13 cellular contexts compared by ENCODE assay signal in the genomic region with DNA sequence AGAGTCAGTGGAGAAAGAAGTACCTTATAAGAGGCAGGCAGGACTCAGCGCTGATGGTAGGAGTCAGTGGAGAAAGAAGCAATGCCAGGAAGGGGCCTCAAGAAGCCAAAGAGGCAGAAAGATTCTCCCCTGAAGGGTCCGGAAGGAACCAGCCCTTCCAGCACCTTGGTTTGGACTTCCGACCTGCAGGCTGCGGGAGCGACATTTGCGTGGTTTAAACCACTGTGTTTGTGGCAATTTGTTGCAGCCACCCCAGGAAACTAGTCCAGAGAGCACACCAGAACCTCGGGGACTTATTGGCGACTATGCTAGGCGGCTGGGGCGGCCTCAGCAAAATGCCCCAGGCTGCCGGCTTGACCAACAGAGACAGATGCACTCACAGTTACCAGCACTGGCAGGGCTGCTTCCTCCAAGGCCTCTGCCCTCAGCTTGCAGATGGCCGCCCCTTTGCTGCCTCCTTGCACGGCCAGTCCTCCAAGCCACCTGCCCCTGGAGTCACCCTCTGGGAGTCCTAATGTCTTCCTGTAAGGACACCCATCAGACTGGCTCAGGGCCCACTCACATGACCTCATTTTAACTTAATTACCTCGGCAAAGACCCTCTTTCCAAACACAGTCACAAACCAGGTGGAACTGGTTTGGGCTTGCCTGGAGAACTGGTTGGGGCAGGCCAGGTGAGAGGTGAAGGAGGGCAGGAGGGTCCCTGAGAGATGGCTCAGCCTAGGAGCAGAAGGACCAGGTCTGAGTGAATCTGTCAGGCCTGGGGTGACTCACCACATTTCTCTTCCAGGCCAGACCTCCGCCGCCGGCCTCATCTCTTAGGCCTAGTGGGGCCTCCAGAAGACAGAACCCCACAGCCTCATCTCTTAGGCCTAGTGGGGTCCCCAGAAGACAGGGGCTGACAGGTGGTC. TPM values are rescaled to one million over a fixed set of nuclear protein-coding genes. Genes with fewer than 3 reads are reported as not detected.
DNase-seq lines count a peak whose midpoint lies in the region; ATAC-seq and TF ChIP-seq lines count a peak whose summit lies in the region.
"Had no signal": no experiment of that assay in that cellular context is flagged by ENCODE, and none has a peak within 500 bp of the region (broad histone marks: within the 10 kb centered on the region; RNA-seq: fewer than 3 reads in every experiment).

No MANE protein-coding gene starts in this region.

- TF ChIP-seq CTCF in C4-2B (conservative IDR thresholded peaks at IDR 0.05) (no peak), mucosa of descending colon (IDR thresholded peaks at IDR 0.05) (no peak)

- H3K4me3 ChIP-seq in mucosa of descending colon: no peak overlapping the region
- no peak overlapping the region for H3K4me3 ChIP-seq in CD8-positive, alpha-beta memory T cell (ENCODE audit: low read length)
- H3K4me3 ChIP-seq: cardiac muscle cell, heart left ventricle had no signal

- H3K4me1 ChIP-seq in mucosa of descending colon (ENCODE audit: low read depth): peaks cover 60% of the 10 kb centered on the region
- peaks cover 46% of the 10 kb centered on the region for H3K4me1 ChIP-seq in CD8-positive, alpha-beta memory T cell (ENCODE audit: insufficient read depth, low read length)
- H3K4me1 ChIP-seq: parathyroid adenoma had no signal

- peak overlapping the region in 1 of 7 donors; percentile 56 for H3K4me3 Mint-ChIP-seq in CD8-positive, alpha-beta memory T cell

- ATAC-seq in mucosa of descending colon: no peak
- ATAC-seq: heart left ventricle had no signal

- POLR2A ChIA-PET in HEK293T (lab: Yijun Ruan, JAX): no interaction called here
- POLR2A ChIA-PET in CD8-positive, alpha-beta memory T cell (lab: Charles Lee): no interaction called here

- no peaks in the 10 kb centered on the region for H3K36me3 ChIP-seq in mucosa of descending colon (ENCODE audit: low read depth)
- no peaks in the 10 kb centered on the region for H3K36me3 ChIP-seq in CD8-positive, alpha-beta memory T cell (ENCODE audit: insufficient read depth, low read length)
- H3K36me3 ChIP-seq: cardiac muscle cell, heart left ventricle had no signal

- no peaks in the 10 kb centered on the region for H3K9me3 Mint-ChIP-seq in CD8-positive, alpha-beta memory T cell

- H3K36me3 Mint-ChIP-seq in CD8-positive, alpha-beta memory T cell: no peaks in the 10 kb centered on the region

- no peak overlapping the region for H3K27ac Mint-ChIP-seq in CD8-positive, alpha-beta memory T cell

- intact Hi-C loops in mucosa of descending colon (cut with DNase I, micrococcal nuclease): loop anchor here in 1 of 2 donors (10.0 kb wide), 1 partner anchor 96 kb away; no protein-coding TSS in a partner anchor

- DNase-seq in HK-2 (ENCODE audit: unreplicated experiment) (peak; percentile 29), amniotic epithelial cell (ENCODE audit: low read depth) (peak; percentile 59), mucosa of descending colon (peak; percentile 40 to 52 (median 52)), HEK293T (ENCODE audit: extremely low spot score) (no peak), GOT3 (lab: John Stamatoyannopoulos, UW) (no peak), foreskin melanocyte (no peak)
- DNase-seq in CD8-positive, alpha-beta memory T cell: no peak
- DNase-seq: activated CD4-positive, alpha-beta T cell treated with anti-CD3 and anti-CD28 coated beads, Interleukin-2, amount 50 U/mL, for 4 hours; DMS153 had no signal

- no peaks in the 10 kb centered on the region for H3K27me3 ChIP-seq in CD8-positive, alpha-beta memory T cell (ENCODE audit: insufficient read depth, low read length, poor library complexity, severe bottlenecking)
- H3K27me3 ChIP-seq: cardiac muscle cell, heart left ventricle had no signal

- peaks cover 14 to 20% (median 19%) of the 10 kb centered on the region in 3 donors for H3K4me1 Mint-ChIP-seq in CD8-positive, alpha-beta memory T cell

- H3K27me3 Mint-ChIP-seq in CD8-positive, alpha-beta memory T cell: peaks cover 3 to 4% of the 10 kb centered on the region in 2 donors

- no peaks in the 10 kb centered on the region for H3K9me3 ChIP-seq in mucosa of descending colon
- H3K9me3 ChIP-seq in CD8-positive, alpha-beta memory T cell (ENCODE audit: low read length): no peaks in the 10 kb centered on the region
- H3K9me3 ChIP-seq: heart left ventricle had no signal

- CTCF ChIA-PET in HEK293T (lab: Yijun Ruan, JAX): no interaction called here
- CTCF ChIA-PET in CD8-positive, alpha-beta memory T cell (lab: Charles Lee): no interaction called here

- H3K27ac ChIP-seq in C4-2B: peak overlapping the region; percentile 83
- no peak overlapping the region for H3K27ac ChIP-seq in CD8-positive, alpha-beta memory T cell (ENCODE audit: low read depth, low read length)
- H3K27ac ChIP-seq: cardiac muscle cell, parathyroid adenoma had no signal

TF ChIP-seq in HEK293T, 16 proteins besides CTCF, POLR2A, EP300 and RAD21:
- TF ChIP-seq ELF4 (IDR thresholded peaks at IDR 0.05) (no peak), NFRKB (IDR thresholded peaks at IDR 0.05) (no peak), HDGF (IDR thresholded peaks at IDR 0.05; ENCODE audit: borderline replicate concordance) (no peak), BHLHE40 (IDR thresholded peaks at IDR 0.05; ENCODE audit: borderline replicate concordance) (no peak), L3MBTL2 (conservative IDR thresholded peaks at IDR 0.05) (no peak), FOXK2 (IDR thresholded peaks at IDR 0.05) (no peak), SP1 (IDR thresholded peaks at IDR 0.05) (no peak), FOXM1 (IDR thresholded peaks at IDR 0.05; ENCODE audit: borderline replicate concordance) (no peak), CTBP1 (IDR thresholded peaks at IDR 0.05; ENCODE audit: borderline replicate concordance) (no peak), ZNF384 (IDR thresholded peaks at IDR 0.05) (no peak), TARDBP (IDR thresholded peaks at IDR 0.05) (no peak), ARNT (IDR thresholded peaks at IDR 0.05) (no peak), SUZ12 (IDR thresholded peaks at IDR 0.05) (no peak), LEF1 (IDR thresholded peaks at IDR 0.05; ENCODE audit: borderline replicate concordance) (no peak), FOXA1 (IDR thresholded peaks at IDR 0.05) (no peak)
- TF ChIP-seq, protein P1, sequence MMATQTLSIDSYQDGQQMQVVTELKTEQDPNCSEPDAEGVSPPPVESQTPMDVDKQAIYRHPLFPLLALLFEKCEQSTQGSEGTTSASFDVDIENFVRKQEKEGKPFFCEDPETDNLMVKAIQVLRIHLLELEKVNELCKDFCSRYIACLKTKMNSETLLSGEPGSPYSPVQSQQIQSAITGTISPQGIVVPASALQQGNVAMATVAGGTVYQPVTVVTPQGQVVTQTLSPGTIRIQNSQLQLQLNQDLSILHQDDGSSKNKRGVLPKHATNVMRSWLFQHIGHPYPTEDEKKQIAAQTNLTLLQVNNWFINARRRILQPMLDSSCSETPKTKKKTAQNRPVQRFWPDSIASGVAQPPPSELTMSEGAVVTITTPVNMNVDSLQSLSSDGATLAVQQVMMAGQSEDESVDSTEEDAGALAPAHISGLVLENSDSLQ (IDR thresholded peaks at IDR 0.05): no peak

RNA-seq across cellular contexts. Expression of a gene that starts 26.1 kb away (rescaled TPM):
- total RNA-seq in mucosa of descending colon: under 1 TPM in 2 of 3 donors, not detected in 1; 0.09 to 0.17 TPM
- not detected for total RNA-seq in CD8-positive, alpha-beta memory T cell
- not detected for polyA plus RNA-seq in CD8-positive, alpha-beta memory T cell
- total RNA-seq: cardiac muscle cell, heart left ventricle had no signal
- polyA plus RNA-seq: cardiac muscle cell had no signal

RNA-seq across cellular contexts. Expression of a gene that starts 51.5 kb away (rescaled TPM):
- total RNA-seq in mucosa of descending colon: not detected
- not detected for total RNA-seq in CD8-positive, alpha-beta memory T cell
- polyA plus RNA-seq in CD8-positive, alpha-beta memory T cell: not detected
- total RNA-seq: cardiac muscle cell, heart left ventricle had no signal
- polyA plus RNA-seq: cardiac muscle cell, heart left ventricle had no signal

Comparison
In these comparisons a context has a peak if more than half of its experiments do, and no peak if none do; other contexts are left out.
1. DNase-seq: peak in HK-2 (single experiment), amniotic epithelial cell (single experiment) and mucosa of descending colon (3 of 3); none in HEK293T (single experiment), CD8-positive, alpha-beta memory T cell (0 of 5), GOT3 (single experiment) and foreskin melanocyte (single experiment).